2 cellular contexts compared by ENCODE assay signal in genomic region chr21:44299085-44299457, GRCh38.
TF ChIP-seq lines count a peak whose summit lies in the region.

No MANE protein-coding gene starts in this region.

TF ChIP-seq in A549, 52 proteins besides CTCF, POLR2A, EP300 and RAD21 (continued from another document):
- no peak for TF ChIP-seq REST (IDR thresholded peaks at IDR 0.05)

TF ChIP-seq in HCT116, 20 proteins besides CTCF, POLR2A, EP300 and RAD21 (continued from another document):
- TF ChIP-seq ZNF274 (IDR thresholded peaks at IDR 0.05; ENCODE audit: low read depth, low read length) (no peak), POLR2AphosphoS5 (IDR thresholded peaks at IDR 0.05; ENCODE audit: low read depth, low read length) (no peak), REST (IDR thresholded peaks at IDR 0.05; ENCODE audit: low read depth) (no peak), YY1 (IDR thresholded peaks at IDR 0.05; ENCODE audit: extremely low read depth, insufficient replicate concordance, low read depth, low read length) (no peak), FOSL1 (IDR thresholded peaks at IDR 0.05; ENCODE audit: low read depth) (no peak), CBX3 (IDR thresholded peaks at IDR 0.05; ENCODE audit: low read depth) (no peak), ATF3 (IDR thresholded peaks at IDR 0.05) (no peak), EZH2phosphoT487 (IDR thresholded peaks at IDR 0.05; ENCODE audit: borderline replicate concordance) (no peak), EZH2 (IDR thresholded peaks at IDR 0.05) (no peak), SRF (IDR thresholded peaks at IDR 0.05; ENCODE audit: low read depth) (no peak), SP1 (IDR thresholded peaks at IDR 0.05; ENCODE audit: low read depth) (no peak), SIN3A (IDR thresholded peaks at IDR 0.05; ENCODE audit: low read depth) (no peak), JUND (IDR thresholded peaks at IDR 0.05) (no peak), TCF7L2 (IDR thresholded peaks at IDR 0.05; ENCODE audit: borderline replicate concordance, extremely low read depth, insufficient read depth, insufficient read length) (no peak), ELF1 (IDR thresholded peaks at IDR 0.05; ENCODE audit: borderline replicate concordance, low read depth) (no peak)
- TF ChIP-seq, protein P1, sequence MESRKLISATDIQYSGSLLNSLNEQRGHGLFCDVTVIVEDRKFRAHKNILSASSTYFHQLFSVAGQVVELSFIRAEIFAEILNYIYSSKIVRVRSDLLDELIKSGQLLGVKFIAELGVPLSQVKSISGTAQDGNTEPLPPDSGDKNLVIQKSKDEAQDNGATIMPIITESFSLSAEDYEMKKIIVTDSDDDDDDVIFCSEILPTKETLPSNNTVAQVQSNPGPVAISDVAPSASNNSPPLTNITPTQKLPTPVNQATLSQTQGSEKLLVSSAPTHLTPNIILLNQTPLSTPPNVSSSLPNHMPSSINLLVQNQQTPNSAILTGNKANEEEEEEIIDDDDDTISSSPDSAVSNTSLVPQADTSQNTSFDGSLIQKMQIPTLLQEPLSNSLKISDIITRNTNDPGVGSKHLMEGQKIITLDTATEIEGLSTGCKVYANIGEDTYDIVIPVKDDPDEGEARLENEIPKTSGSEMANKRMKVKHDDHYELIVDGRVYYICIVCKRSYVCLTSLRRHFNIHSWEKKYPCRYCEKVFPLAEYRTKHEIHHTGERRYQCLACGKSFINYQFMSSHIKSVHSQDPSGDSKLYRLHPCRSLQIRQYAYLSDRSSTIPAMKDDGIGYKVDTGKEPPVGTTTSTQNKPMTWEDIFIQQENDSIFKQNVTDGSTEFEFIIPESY (IDR thresholded peaks at IDR 0.05; ENCODE audit: extremely low read depth, insufficient replicate concordance, low read length) = no peak
- TF ChIP-seq, protein P2, sequence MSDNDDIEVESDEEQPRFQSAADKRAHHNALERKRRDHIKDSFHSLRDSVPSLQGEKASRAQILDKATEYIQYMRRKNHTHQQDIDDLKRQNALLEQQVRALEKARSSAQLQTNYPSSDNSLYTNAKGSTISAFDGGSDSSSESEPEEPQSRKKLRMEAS (IDR thresholded peaks at IDR 0.05) = no peak
